8 cellular contexts compared by ENCODE assay signal in genomic region chr5:103119765-103120606, GRCh38. TPM values are rescaled to one million over a fixed set of nuclear protein-coding genes. Genes with fewer than 3 reads are reported as not detected.
DNase-seq lines count a peak whose midpoint lies in the region; ATAC-seq and TF ChIP-seq lines count a peak whose summit lies in the region.

Gene GIN1, minus strand, starts transcription at chr5:103120138. Its CDS starts 11,431 bp downstream, at chr5:103108707.
Gene PPIP5K2, plus strand, starts transcription at chr5:103120301. Its CDS starts 9,289 bp downstream, at chr5:103129590.

- TF ChIP-seq CTCF in PC-9 (conservative IDR thresholded peaks at IDR 0.05): no peak

- DNase-seq in DMS153 treated with DMSO at 0.1 percent for 48 hours (lab: John Stamatoyannopoulos, UW; ENCODE audit: unreplicated experiment): peak; percentile 73
- peak; percentile 99 for DNase-seq in Jurkat, Clone E6-1 (ENCODE audit: low read depth, low spot score)
- DNase-seq in PC-9: peak; percentile 96
- DNase-seq in activated T-cell treated with anti-CD3 and anti-CD28 coated beads, Interleukin-2, amount 50 U/mL, for 24 hours: peak; percentile 99
- peak; percentile 98 to 99 for DNase-seq in erythroblast (lab: John Stamatoyannopoulos, UW)
- DNase-seq in stimulated activated CD8-positive, alpha-beta memory T cell treated with anti-CD3 and anti-CD28 coated beads, Interleukin-4, amount 100 ng/mL, for 48 hours: peak; percentile 97

- BruUV-seq in PC-9 (replicated peaks; lab: Mats Ljungman, UMichigan): no TSS peak

- POLR2A ChIA-PET in PC-9 (lab: Charles Lee; ENCODE audit: unreplicated experiment): interaction anchor here (0.6 to 0.8 kb wide), 3 partner anchors 29 to 1066 kb away, joined by 4 to 17 read pairs (median 6); partner anchors contain the start of gene MACIR

- H3K4me3 ChIP-seq in Jurkat, Clone E6-1 (ENCODE audit: low read length): peak within 1 kb of the TSS; percentile 95
- H3K4me3 ChIP-seq in PC-9 (peak within 1 kb of the TSS; percentile 77), mucosa of rectum (ENCODE audit: low read length in 2 of 2) (peak within 1 kb of the TSS; percentile 87 to 95)

- H3K9me2 ChIP-seq in PC-9 (ENCODE audit: insufficient read depth): no peaks in the 10 kb centered on the region

- peak; percentile 97 for TF ChIP-seq POLR2A in erythroblast (IDR thresholded peaks at IDR 0.05; ENCODE audit: low read length)

- H3K27ac Mint-ChIP-seq in activated T-cell treated with anti-CD3 and anti-CD28 coated beads, Interleukin-2, amount 50 U/mL, for 24 hours: peak within 1 kb of the TSS; percentile 99

- H3K27ac ChIP-seq in PC-9: peak within 1 kb of the TSS; percentile 96
- peak within 1 kb of the TSS; percentile 94 to 98 for H3K27ac ChIP-seq in mucosa of rectum (ENCODE audit: low read depth in 2 of 2, low read length in 2 of 2)

- H3K4me1 Mint-ChIP-seq in activated T-cell treated with anti-CD3 and anti-CD28 coated beads, Interleukin-2, amount 50 U/mL, for 24 hours (ENCODE audit: low read depth): peaks cover 52% of the 10 kb centered on the region

- intact Hi-C loops in PC-9 (cut with micrococcal nuclease; ENCODE audit: unreplicated experiment): loop anchor here (1.0 kb wide), 1 partner anchor 138 kb away; the partner anchor contains the start of gene MACIR

- peak within 1 kb of the TSS; percentile 96 for H3K4me3 Mint-ChIP-seq in activated T-cell treated with anti-CD3 and anti-CD28 coated beads, Interleukin-2, amount 50 U/mL, for 24 hours

- peaks cover 68% of the 10 kb centered on the region for H3K79me2 ChIP-seq in PC-9 (ENCODE audit: low read depth)

- H3K27me3 Mint-ChIP-seq in activated T-cell treated with anti-CD3 and anti-CD28 coated beads, Interleukin-2, amount 50 U/mL, for 24 hours: no peaks in the 10 kb centered on the region

- H3K27me3 ChIP-seq in PC-9 (ENCODE audit: insufficient read depth, low read depth) (no peaks in the 10 kb centered on the region), mucosa of rectum (ENCODE audit: control insufficient read depth in 2 of 2, insufficient read depth in 2 of 2, low read length in 2 of 2) (no peaks in the 10 kb centered on the region)

- H2AFZ ChIP-seq in PC-9: peak within 1 kb of the TSS; percentile 93

- H3K9ac ChIP-seq in mucosa of rectum (ENCODE audit: low read depth in 1 of 2, low read length in 2 of 2): peak within 1 kb of the TSS; percentile 91 to 94

- CTCF ChIA-PET in PC-9 (lab: Charles Lee): no interaction called here

- H3K4me1 ChIP-seq in PC-9 (replicated peaks; ENCODE audit: insufficient read depth) (peaks cover 27% of the 10 kb centered on the region), mucosa of rectum (ENCODE audit: control insufficient read depth in 2 of 2, insufficient read depth in 2 of 2, low read length in 2 of 2) (peaks cover 3 to 16% of the 10 kb centered on the region in 2 donors)

- H3K9me3 Mint-ChIP-seq in activated T-cell treated with anti-CD3 and anti-CD28 coated beads, Interleukin-2, amount 50 U/mL, for 24 hours: no peaks in the 10 kb centered on the region

- no peaks in the 10 kb centered on the region for H4K20me1 ChIP-seq in PC-9 (ENCODE audit: insufficient read depth)

- H3F3A ChIP-seq in PC-9 (ENCODE audit: insufficient read depth, low read depth): peaks cover 10% of the 10 kb centered on the region

- H3K4me2 ChIP-seq in PC-9: peak within 1 kb of the TSS; percentile 88

- H3K9me3 ChIP-seq in PC-9 (ENCODE audit: insufficient read depth, low read depth) (no peaks in the 10 kb centered on the region), mucosa of rectum (ENCODE audit: control insufficient read depth in 2 of 2, low read length in 2 of 2) (no peaks in the 10 kb centered on the region)

- H3K36me3 ChIP-seq in PC-9 (ENCODE audit: low read depth): no peaks in the 10 kb centered on the region
- H3K36me3 ChIP-seq in mucosa of rectum (ENCODE audit: control insufficient read depth in 2 of 2, insufficient read depth in 2 of 2, low read length in 2 of 2): no peaks in the 10 kb centered on the region

- ATAC-seq in GM21619 (IDR thresholded peaks at IDR 0.05; ENCODE audit: unreplicated experiment): peak; percentile 93

- H3K36me3 Mint-ChIP-seq in activated T-cell treated with anti-CD3 and anti-CD28 coated beads, Interleukin-2, amount 50 U/mL, for 24 hours (ENCODE audit: low read depth): peaks cover 41% of the 10 kb centered on the region

RNA-seq across cellular contexts. Expression of gene GIN1, which starts in this region (rescaled TPM):
- 13.1 TPM for polyA plus RNA-seq in Jurkat, Clone E6-1 (2012; ENCODE audit: insufficient read depth, insufficient read length)
- total RNA-seq in PC-9 (2021): 5.2 and 7.9 TPM in 2 replicates

RNA-seq across cellular contexts. Expression of gene PPIP5K2, which starts in this region (rescaled TPM):
- 54.3 TPM for polyA plus RNA-seq in Jurkat, Clone E6-1 (2012; ENCODE audit: insufficient read depth, insufficient read length)
- 30.5 and 35.5 TPM in 2 replicates for total RNA-seq in PC-9 (2021)

Comparison
In these comparisons a context has a peak if more than half of its experiments do, and no peak if none do; other contexts are left out.
1. Peak in every context shown above with its lines: DNase-seq, ATAC-seq, H3K4me3 ChIP-seq and H3K27ac ChIP-seq.